In the genomic region with DNA sequence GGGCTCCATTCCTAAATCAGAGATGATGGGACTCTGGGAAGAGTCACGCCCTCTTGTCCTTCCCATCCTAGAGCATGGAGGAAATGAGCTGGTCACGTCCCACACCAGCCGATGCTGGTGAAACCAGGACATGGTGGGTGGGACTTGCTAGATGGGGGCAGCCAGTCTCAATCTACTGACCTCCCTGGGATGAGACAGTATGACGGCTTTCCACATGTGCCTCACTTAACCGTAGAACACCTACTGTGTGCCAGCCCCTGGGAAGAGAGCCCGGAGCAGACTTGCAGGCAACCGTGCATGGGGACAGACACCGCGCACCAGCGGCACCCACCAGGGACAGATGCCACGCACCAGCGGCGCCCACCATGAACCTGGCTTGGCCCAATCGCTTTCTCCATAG, we compare ENCODE assay signal across 1 cellular context.
TF ChIP-seq lines count a peak whose summit lies in the region.

No MANE protein-coding gene starts in this region.

TF ChIP-seq in endothelial cell of umbilical vein, 7 proteins besides CTCF, POLR2A, EP300 and RAD21:
- TF ChIP-seq, protein P1, sequence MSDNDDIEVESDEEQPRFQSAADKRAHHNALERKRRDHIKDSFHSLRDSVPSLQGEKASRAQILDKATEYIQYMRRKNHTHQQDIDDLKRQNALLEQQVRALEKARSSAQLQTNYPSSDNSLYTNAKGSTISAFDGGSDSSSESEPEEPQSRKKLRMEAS (IDR thresholded peaks at IDR 0.05; ENCODE audit: insufficient read depth, insufficient read length): no peak
- TF ChIP-seq JUN (IDR thresholded peaks at IDR 0.05; ENCODE audit: borderline replicate concordance, insufficient read depth, insufficient read length, low read depth) (no peak), EZH2 (IDR thresholded peaks at IDR 0.05; ENCODE audit: borderline replicate concordance, low read depth, low read length, severe bottlenecking) (no peak), FOS (IDR thresholded peaks at IDR 0.05; ENCODE audit: borderline replicate concordance, insufficient read depth, low read length) (no peak), GATA2 (IDR thresholded peaks at IDR 0.05; ENCODE audit: insufficient read depth, insufficient read length, low read depth, low read length) (no peak)
